ENCODE assay signal across 11 cellular contexts in genomic region chr4:1048781-1049590, GRCh38. TPM values are rescaled to one million over a fixed set of nuclear protein-coding genes. Genes with fewer than 3 reads are reported as not detected.
A peak's percentile ranks its signal among the peaks of the same experiment; 100 is the strongest.
DNase-seq lines count a peak whose midpoint lies in the region; ATAC-seq and TF ChIP-seq lines count a peak whose summit lies in the region.
"Had no signal": no experiment of that assay in that cellular context is flagged by ENCODE, and none has a peak within 500 bp of the region (broad histone marks: within the 10 kb centered on the region; RNA-seq: fewer than 3 reads in every experiment).

No MANE protein-coding gene starts in this region.

- H3K4me1 Mint-ChIP-seq in activated CD8-positive, alpha-beta memory T cell treated with anti-CD3 and anti-CD28 coated beads, Interleukin-2, amount 10 ng/mL, durations not matched to agents 7 days and 5 days: no peaks in the 10 kb centered on the region

- no peak for ATAC-seq in activated CD8-positive, alpha-beta memory T cell treated with anti-CD3 and anti-CD28 coated beads, Interleukin-2, amount 10 ng/mL, durations not matched to agents 7 days and 5 days
- ATAC-seq in HG02885 (IDR thresholded peaks at IDR 0.05; ENCODE audit: poor library complexity, unreplicated experiment): no peak

- no peak overlapping the region for H3K27ac Mint-ChIP-seq in activated CD8-positive, alpha-beta memory T cell treated with anti-CD3 and anti-CD28 coated beads, Interleukin-2, amount 10 ng/mL, durations not matched to agents 7 days and 5 days

- intact Hi-C loops in posterior vena cava (cut with DNase I): no loop called here

- H3K4me3 ChIP-seq in coronary artery: no peak overlapping the region

- peaks cover 16% of the 10 kb centered on the region for H3K27me3 Mint-ChIP-seq in activated CD8-positive, alpha-beta memory T cell treated with anti-CD3 and anti-CD28 coated beads, Interleukin-2, amount 10 ng/mL, durations not matched to agents 7 days and 5 days

- in situ Hi-C loops in G401 (cut with HindIII; ENCODE audit: low sequenced_read_pairs): no loop called here

- H3K27ac ChIP-seq in coronary artery: no peak overlapping the region

- no peak overlapping the region for H3K4me3 Mint-ChIP-seq in activated CD8-positive, alpha-beta memory T cell treated with anti-CD3 and anti-CD28 coated beads, Interleukin-2, amount 10 ng/mL, durations not matched to agents 7 days and 5 days

- no peak for TF ChIP-seq CTCF in coronary artery (IDR thresholded peaks at IDR 0.05)

- peaks cover 2% of the 10 kb centered on the region for H3K36me3 Mint-ChIP-seq in activated CD8-positive, alpha-beta memory T cell treated with anti-CD3 and anti-CD28 coated beads, Interleukin-2, amount 10 ng/mL, durations not matched to agents 7 days and 5 days

- CTCF ChIA-PET in activated CD8-positive, alpha-beta memory T cell treated with anti-CD3 and anti-CD28 coated beads, Interleukin-2, amount 10 ng/mL, durations not matched to agents 7 days and 5 days (lab: Charles Lee): interaction anchor here (1.1 kb wide), 1 partner anchor 23 kb away, joined by 3 read pairs; no protein-coding TSS in a partner anchor

- DNase-seq in activated CD8-positive, alpha-beta memory T cell treated with anti-CD3 and anti-CD28 coated beads, Interleukin-2, amount 50 U/mL, for 4 hours: peak; percentile 7
- no peak for DNase-seq in activated CD8-positive, alpha-beta memory T cell treated with anti-CD3 and anti-CD28 coated beads, Interleukin-2, amount 10 ng/mL, durations not matched to agents 7 days and 5 days
- DNase-seq in HT1080 (ENCODE audit: low read depth) (peak; percentile 34), coronary artery (ENCODE audit: low spot score) (peak; percentile 72), posterior vena cava (ENCODE audit: low spot score) (peak; percentile 78), NCI-H524 treated with DMSO at 0.1 percent for 48 hours (lab: John Stamatoyannopoulos, UW) (no peak), G401 (ENCODE audit: low spot score) (no peak)
- DNase-seq: MM.1S; OCI-M1; stimulated activated naive CD4-positive, alpha-beta T cell treated with Interleukin-2 at 50 U/mL for 16 hours had no signal

- no peaks in the 10 kb centered on the region for H3K9me3 Mint-ChIP-seq in activated CD8-positive, alpha-beta memory T cell treated with anti-CD3 and anti-CD28 coated beads, Interleukin-2, amount 10 ng/mL, durations not matched to agents 7 days and 5 days (ENCODE audit: low read depth)

RNA-seq across cellular contexts. Expression of gene FGFRL1, which starts 37.6 kb away (rescaled TPM):
- total RNA-seq in activated CD8-positive, alpha-beta memory T cell treated with anti-CD3 and anti-CD28 coated beads, Interleukin-2, amount 10 ng/mL, durations not matched to agents 7 days and 5 days: 1 to 10 TPM; 8.4 to 9.3 TPM
- 49.4 and 62.9 TPM in 2 replicates for total RNA-seq in HT1080 (2014; rRNA removed; shearing (Covaris generic))
- polyA plus RNA-seq in HT1080 (2015; cell fraction: cytosol; rRNA removed): 86.5 and 101 TPM in 2 replicates
- polyA plus RNA-seq in HT1080 (2015; cell fraction: nucleus; rRNA removed): 56.2 and 64.1 TPM in 2 replicates
- 10 to 100 TPM; 16.2 to 20.7 TPM for total RNA-seq in posterior vena cava
- total RNA-seq in G401 (2014; rRNA removed; shearing (Covaris generic)): 23.9 and 28.5 TPM in 2 replicates

RNA-seq across cellular contexts. Expression of gene SLC26A1, which starts 55.8 kb away (rescaled TPM):
- not detected for total RNA-seq in activated CD8-positive, alpha-beta memory T cell treated with anti-CD3 and anti-CD28 coated beads, Interleukin-2, amount 10 ng/mL, durations not matched to agents 7 days and 5 days
- 0.13 and 0.27 TPM in 2 replicates for total RNA-seq in HT1080 (2014; rRNA removed; shearing (Covaris generic))
- polyA plus RNA-seq in HT1080 (2015; cell fraction: cytosol; rRNA removed): 0.06 TPM in 1 of 2 replicates, not detected in the other
- polyA plus RNA-seq in HT1080 (2015; cell fraction: nucleus; rRNA removed): 0.17 and 0.22 TPM in 2 replicates
- total RNA-seq in posterior vena cava: under 1 TPM in 1 of 2 donors, not detected in 1; 0.14 TPM
- 0.74 and 0.85 TPM in 2 replicates for total RNA-seq in G401 (2014; rRNA removed; shearing (Covaris generic))

Comparison
In these comparisons a context has a peak if more than half of its experiments do, and no peak if none do; other contexts are left out.
1. DNase-seq: peak in activated CD8-positive, alpha-beta memory T cell treated with anti-CD3 and anti-CD28 coated beads, Interleukin-2, amount 50 U/mL, for 4 hours (single experiment), HT1080 (single experiment), coronary artery (single experiment) and posterior vena cava (single experiment); none in activated CD8-positive, alpha-beta memory T cell treated with anti-CD3 and anti-CD28 coated beads, Interleukin-2, amount 10 ng/mL, durations not matched to agents 7 days and 5 days (single experiment), NCI-H524 treated with DMSO at 0.1 percent for 48 hours (single experiment) and G401 (single experiment).